15 cellular contexts compared by ENCODE assay signal in genomic region chr12:27296674-27297073, GRCh38. TPM values are rescaled to one million over a fixed set of nuclear protein-coding genes. Genes with fewer than 3 reads are reported as not detected.
DNase-seq lines count a peak whose midpoint lies in the region; ATAC-seq and TF ChIP-seq lines count a peak whose summit lies in the region.
"Had no signal": no experiment of that assay in that cellular context is flagged by ENCODE, and none has a peak within 500 bp of the region (broad histone marks: within the 10 kb centered on the region; RNA-seq: fewer than 3 reads in every experiment).

No MANE protein-coding gene starts in this region.

- no peaks in the 10 kb centered on the region for H3K9me3 ChIP-seq in aorta (ENCODE audit: control insufficient read depth, low read length)
- H3K9me3 ChIP-seq: BLaER1, Caco-2 had no signal

- no peak for DNase-seq in activated CD8-positive, alpha-beta memory T cell treated with anti-CD3 and anti-CD28 coated beads, Interleukin-2, amount 10 ng/mL, durations not matched to agents 7 days and 5 days
- DNase-seq in activated CD8-positive, alpha-beta memory T cell treated with anti-CD3 and anti-CD28 coated beads for 24 hours: no peak
- DNase-seq in progenitor cell of endocrine pancreas (ENCODE audit: low spot score, unreplicated experiment): no peak
- no peak for DNase-seq in aorta
- no peak for DNase-seq in stimulated activated naive B cell treated with anti-CD40 and anti-IgM and Interleukin-4, amounts not matched to agents 10 μg/mL and 1 μg/mL and 100 μg/mL, for 72 hours
- DNase-seq: 8988T; AML-193; Caco-2; CD8-positive, alpha-beta memory T cell; DND-41; GDM1 had no signal

- H3K4me1 ChIP-seq in aorta (ENCODE audit: control insufficient read depth in 1 of 2, insufficient read depth in 2 of 2, low read length in 2 of 2): peaks cover 7 to 9% of the 10 kb centered on the region in 2 donors

- peaks cover 20% of the 10 kb centered on the region for H3K36me3 Mint-ChIP-seq in activated CD8-positive, alpha-beta memory T cell treated with anti-CD3 and anti-CD28 coated beads, Interleukin-2, amount 10 ng/mL, durations not matched to agents 7 days and 5 days
- H3K36me3 Mint-ChIP-seq in activated T-helper 17 cell treated with anti-CD3 and anti-CD28 coated beads, Interleukin-2, amount 50 U/mL, for 72 hours (ENCODE audit: low read depth): peaks cover 35% of the 10 kb centered on the region
- H3K36me3 Mint-ChIP-seq in progenitor cell of endocrine pancreas (ENCODE audit: insufficient read depth): peaks cover 39% of the 10 kb centered on the region
- peaks cover 37 to 57% of the 10 kb centered on the region in 2 donors for H3K36me3 Mint-ChIP-seq in stimulated activated naive B cell treated with anti-CD40 and anti-IgM and Interleukin-4, amounts not matched to agents 10 μg/mL and 1 μg/mL and 100 μg/mL, for 72 hours

- ATAC-seq in activated CD8-positive, alpha-beta memory T cell treated with anti-CD3 and anti-CD28 coated beads, Interleukin-2, amount 10 ng/mL, durations not matched to agents 7 days and 5 days: no peak
- ATAC-seq in activated T-helper 17 cell treated with anti-CD3 and anti-CD28 coated beads, Interleukin-2, amount 50 U/mL, for 72 hours (replicated peaks): no peak
- no peak for ATAC-seq in aorta (ENCODE audit: low FRiP score)
- ATAC-seq in stimulated activated naive B cell treated with anti-CD40 and anti-IgM and Interleukin-4, amounts not matched to agents 10 μg/mL and 1 μg/mL and 100 μg/mL, for 72 hours (replicated peaks): no peak
- no peak for ATAC-seq in HG02870 (IDR thresholded peaks at IDR 0.05; ENCODE audit: unreplicated experiment)
- ATAC-seq: HCT116 had no signal

- H3K27me3 ChIP-seq in aorta (ENCODE audit: control insufficient read depth in 1 of 2, insufficient read depth in 2 of 2, low read length in 1 of 2): no peaks in the 10 kb centered on the region
- H3K27me3 ChIP-seq: BLaER1 had no signal

- H3K27ac Mint-ChIP-seq in activated CD8-positive, alpha-beta memory T cell treated with anti-CD3 and anti-CD28 coated beads, Interleukin-2, amount 10 ng/mL, durations not matched to agents 7 days and 5 days: peak overlapping the region; percentile 27
- H3K27ac Mint-ChIP-seq in activated T-helper 17 cell treated with anti-CD3 and anti-CD28 coated beads, Interleukin-2, amount 50 U/mL, for 72 hours: peak overlapping the region; percentile 85
- H3K27ac Mint-ChIP-seq in progenitor cell of endocrine pancreas: peak overlapping the region; percentile 21
- no peak overlapping the region for H3K27ac Mint-ChIP-seq in stimulated activated naive B cell treated with anti-CD40 and anti-IgM and Interleukin-4, amounts not matched to agents 10 μg/mL and 1 μg/mL and 100 μg/mL, for 72 hours

- CTCF ChIA-PET in activated CD8-positive, alpha-beta memory T cell treated with anti-CD3 and anti-CD28 coated beads, Interleukin-2, amount 10 ng/mL, durations not matched to agents 7 days and 5 days (lab: Charles Lee): interaction anchor here (3.9 kb wide), 1 partner anchor 10 kb away, joined by 18 read pairs; no protein-coding TSS in a partner anchor

- H3K27me3 Mint-ChIP-seq in activated CD8-positive, alpha-beta memory T cell treated with anti-CD3 and anti-CD28 coated beads, Interleukin-2, amount 10 ng/mL, durations not matched to agents 7 days and 5 days: no peaks in the 10 kb centered on the region
- H3K27me3 Mint-ChIP-seq in activated T-helper 17 cell treated with anti-CD3 and anti-CD28 coated beads, Interleukin-2, amount 50 U/mL, for 72 hours: no peaks in the 10 kb centered on the region
- H3K27me3 Mint-ChIP-seq in progenitor cell of endocrine pancreas: no peaks in the 10 kb centered on the region
- no peaks in the 10 kb centered on the region for H3K27me3 Mint-ChIP-seq in stimulated activated naive B cell treated with anti-CD40 and anti-IgM and Interleukin-4, amounts not matched to agents 10 μg/mL and 1 μg/mL and 100 μg/mL, for 72 hours

- TF ChIP-seq CTCF in progenitor cell of endocrine pancreas (IDR thresholded peaks at IDR 0.05; ENCODE audit: unreplicated experiment): no peak

- intact Hi-C loops in aorta (cut with DNase I): loop anchor here in 1 of 2 donors (5.0 kb wide), 1 partner anchor 114 kb away; no protein-coding TSS in a partner anchor

- no peak overlapping the region for H3K4me3 Mint-ChIP-seq in activated CD8-positive, alpha-beta memory T cell treated with anti-CD3 and anti-CD28 coated beads, Interleukin-2, amount 10 ng/mL, durations not matched to agents 7 days and 5 days
- H3K4me3 Mint-ChIP-seq in activated T-helper 17 cell treated with anti-CD3 and anti-CD28 coated beads, Interleukin-2, amount 50 U/mL, for 72 hours: no peak overlapping the region
- no peak overlapping the region for H3K4me3 Mint-ChIP-seq in progenitor cell of endocrine pancreas (ENCODE audit: low read depth)
- H3K4me3 Mint-ChIP-seq in stimulated activated naive B cell treated with anti-CD40 and anti-IgM and Interleukin-4, amounts not matched to agents 10 μg/mL and 1 μg/mL and 100 μg/mL, for 72 hours: no peak overlapping the region
- H3K4me3 Mint-ChIP-seq: CD8-positive, alpha-beta memory T cell had no signal

- H3K27ac ChIP-seq in aorta (ENCODE audit: low read depth in 1 of 2, low read length in 2 of 2): peak overlapping the region; percentile 30 to 75
- H3K27ac ChIP-seq: BLaER1 had no signal

- 39 to 47% methylated on average over 6 of the region's 6 CpGs for WGBS in aorta, 2 donors

- no peaks in the 10 kb centered on the region for H3K4me1 Mint-ChIP-seq in activated CD8-positive, alpha-beta memory T cell treated with anti-CD3 and anti-CD28 coated beads, Interleukin-2, amount 10 ng/mL, durations not matched to agents 7 days and 5 days
- H3K4me1 Mint-ChIP-seq in activated T-helper 17 cell treated with anti-CD3 and anti-CD28 coated beads, Interleukin-2, amount 50 U/mL, for 72 hours: peaks cover 19% of the 10 kb centered on the region
- peaks cover 29% of the 10 kb centered on the region for H3K4me1 Mint-ChIP-seq in progenitor cell of endocrine pancreas (ENCODE audit: low read depth)
- peaks cover 9 to 31% of the 10 kb centered on the region in 2 donors for H3K4me1 Mint-ChIP-seq in stimulated activated naive B cell treated with anti-CD40 and anti-IgM and Interleukin-4, amounts not matched to agents 10 μg/mL and 1 μg/mL and 100 μg/mL, for 72 hours
- H3K4me1 Mint-ChIP-seq: CD8-positive, alpha-beta memory T cell had no signal

- H3K9me3 Mint-ChIP-seq in activated CD8-positive, alpha-beta memory T cell treated with anti-CD3 and anti-CD28 coated beads, Interleukin-2, amount 10 ng/mL, durations not matched to agents 7 days and 5 days (ENCODE audit: low read depth): no peaks in the 10 kb centered on the region
- no peaks in the 10 kb centered on the region for H3K9me3 Mint-ChIP-seq in activated T-helper 17 cell treated with anti-CD3 and anti-CD28 coated beads, Interleukin-2, amount 50 U/mL, for 72 hours
- peaks cover 11% of the 10 kb centered on the region for H3K9me3 Mint-ChIP-seq in progenitor cell of endocrine pancreas (ENCODE audit: low read depth)
- H3K9me3 Mint-ChIP-seq in stimulated activated naive B cell treated with anti-CD40 and anti-IgM and Interleukin-4, amounts not matched to agents 10 μg/mL and 1 μg/mL and 100 μg/mL, for 72 hours: no peaks in the 10 kb centered on the region
- H3K9me3 Mint-ChIP-seq: CD8-positive, alpha-beta memory T cell had no signal

- H3K36me3 ChIP-seq in aorta (ENCODE audit: control insufficient read depth in 1 of 2, insufficient read depth in 2 of 2, low read length in 1 of 2): peaks cover 0 to 4% of the 10 kb centered on the region in 2 donors

- H3K4me3 ChIP-seq in aorta (ENCODE audit: low read length in 2 of 2): no peak overlapping the region
- H3K4me3 ChIP-seq: BLaER1 had no signal

RNA-seq across cellular contexts. Expression of gene BMAL2, which starts 36.0 kb away (rescaled TPM):
- total RNA-seq in activated CD8-positive, alpha-beta memory T cell treated with anti-CD3 and anti-CD28 coated beads, Interleukin-2, amount 10 ng/mL, durations not matched to agents 7 days and 5 days: 10 to 100 TPM; 23.1 to 38.4 TPM
- 10 to 100 TPM; 12.0 to 19.9 TPM for total RNA-seq in activated T-helper 17 cell treated with anti-CD3 and anti-CD28 coated beads, Interleukin-2, amount 50 U/mL, for 72 hours
- total RNA-seq in progenitor cell of endocrine pancreas (26.0 and 28.8 TPM in 2 replicates), aorta (10 to 100 TPM; 18.1 to 22.6 TPM)
- 1 to 10 TPM; 2.8 to 4.4 TPM for polyA plus RNA-seq in aorta

RNA-seq across cellular contexts. Expression of gene STK38L, which starts 52.6 kb away (rescaled TPM):
- 10 to 100 TPM; 18.7 to 29.4 TPM for total RNA-seq in activated CD8-positive, alpha-beta memory T cell treated with anti-CD3 and anti-CD28 coated beads, Interleukin-2, amount 10 ng/mL, durations not matched to agents 7 days and 5 days
- total RNA-seq in activated T-helper 17 cell treated with anti-CD3 and anti-CD28 coated beads, Interleukin-2, amount 50 U/mL, for 72 hours: 10 to 100 TPM; 14.5 to 21.0 TPM
- total RNA-seq in progenitor cell of endocrine pancreas (145 and 149 TPM in 2 replicates), aorta (100 to 1,000 TPM; 218 to 414 TPM)
- polyA plus RNA-seq in aorta: 10 to 100 TPM; 54.6 to 94.4 TPM
